10 cellular contexts compared by ENCODE assay signal in genomic region chr1:31007462-31007991, GRCh38. TPM values are rescaled to one million over a fixed set of nuclear protein-coding genes. Genes with fewer than 3 reads are reported as not detected.
DNase-seq lines count a peak whose midpoint lies in the region; TF ChIP-seq lines count a peak whose summit lies in the region.
"Had no signal": no experiment of that assay in that cellular context is flagged by ENCODE, and none has a peak within 500 bp of the region (broad histone marks: within the 10 kb centered on the region; RNA-seq: fewer than 3 reads in every experiment).

No MANE protein-coding gene starts in this region.

- H3K9me3 Mint-ChIP-seq in T-helper 1 cell treated with Interleukin-12 subunit alpha and Interleukin-12 subunit beta and Interleukin-4 antibody, amounts not matched to agents 30 μg/mL and 1 μg/mL, for 36 hours = no peaks in the 10 kb centered on the region
- H3K9me3 Mint-ChIP-seq: neural crest cell had no signal

- H3K4me3 Mint-ChIP-seq in T-helper 1 cell treated with Interleukin-12 subunit alpha and Interleukin-12 subunit beta and Interleukin-4 antibody, amounts not matched to agents 30 μg/mL and 1 μg/mL, for 36 hours = no peak overlapping the region
- H3K4me3 Mint-ChIP-seq: neural crest cell had no signal

- peaks cover 42% of the 10 kb centered on the region for H3K4me1 Mint-ChIP-seq in T-helper 1 cell treated with Interleukin-12 subunit alpha and Interleukin-12 subunit beta and Interleukin-4 antibody, amounts not matched to agents 30 μg/mL and 1 μg/mL, for 36 hours (ENCODE audit: low read depth)

- peaks cover 24% of the 10 kb centered on the region for H3K4me1 ChIP-seq in smooth muscle cell (ENCODE audit: low read depth)

- peaks cover 14% of the 10 kb centered on the region for H3K36me3 ChIP-seq in smooth muscle cell (ENCODE audit: low read depth)

- no peak overlapping the region for H2AFZ ChIP-seq in smooth muscle cell (ENCODE audit: low read depth)

- peaks cover 28% of the 10 kb centered on the region for H3F3A ChIP-seq in smooth muscle cell (ENCODE audit: low read depth)

- peaks cover 100% of the 10 kb centered on the region for H4K20me1 ChIP-seq in smooth muscle cell (ENCODE audit: low read depth)

- H3K9ac ChIP-seq in smooth muscle cell (ENCODE audit: low read depth) = peak overlapping the region; percentile 28

- H3K27me3 ChIP-seq in smooth muscle cell (ENCODE audit: low read depth) = no peaks in the 10 kb centered on the region

- H3K4me3 ChIP-seq in WI38 (ENCODE audit: low read depth, low read length) (peak overlapping the region; percentile 11), fibroblast of the aortic adventitia (ENCODE audit: low read depth, low read length) (no peak overlapping the region), smooth muscle cell (peak overlapping the region; percentile 1)

- TF ChIP-seq CTCF in WI38 (IDR thresholded peaks at IDR 0.05; ENCODE audit: low read depth, low read length) = no peak
- no peak for TF ChIP-seq CTCF in fibroblast of the aortic adventitia (IDR thresholded peaks at IDR 0.05; ENCODE audit: insufficient read depth, low read length)
- no peak for TF ChIP-seq CTCF in smooth muscle cell (IDR thresholded peaks at IDR 0.05; ENCODE audit: borderline replicate concordance, insufficient read depth, poor library complexity, severe bottlenecking)

- peaks cover 92% of the 10 kb centered on the region for H3K79me2 ChIP-seq in smooth muscle cell (ENCODE audit: low read depth)

- WGBS in smooth muscle cell (ENCODE audit: low lambda C conversion rate) = 12% methylated on average over 2 of the region's 2 CpGs

- H3K27ac Mint-ChIP-seq in T-helper 1 cell treated with Interleukin-12 subunit alpha and Interleukin-12 subunit beta and Interleukin-4 antibody, amounts not matched to agents 30 μg/mL and 1 μg/mL, for 36 hours = peak overlapping the region; percentile 38

- H3K27ac ChIP-seq in smooth muscle cell (ENCODE audit: low read depth) = peak overlapping the region; percentile 92
- H3K27ac ChIP-seq: 22Rv1 had no signal

- H3K27me3 Mint-ChIP-seq in T-helper 1 cell treated with Interleukin-12 subunit alpha and Interleukin-12 subunit beta and Interleukin-4 antibody, amounts not matched to agents 30 μg/mL and 1 μg/mL, for 36 hours (ENCODE audit: low read depth) = no peaks in the 10 kb centered on the region

- H3K4me2 ChIP-seq in smooth muscle cell = peak overlapping the region; percentile 56

- no peak for DNase-seq in T-helper 1 cell
- peak; percentile 90 for DNase-seq in fibroblast of the aortic adventitia (ENCODE audit: low read depth)
- DNase-seq in smooth muscle cell (lab: John Stamatoyannopoulos, UW; ENCODE audit: unreplicated experiment) = no peak
- no peak for DNase-seq in C1 segment of cervical spinal cord (lab: John Stamatoyannopoulos, UW)
- no peak for DNase-seq in NCI-H524 (lab: John Stamatoyannopoulos, UW)
- no peak for DNase-seq in T1000 (lab: John Stamatoyannopoulos, UW)

- peaks cover 25% of the 10 kb centered on the region for H3K36me3 Mint-ChIP-seq in T-helper 1 cell treated with Interleukin-12 subunit alpha and Interleukin-12 subunit beta and Interleukin-4 antibody, amounts not matched to agents 30 μg/mL and 1 μg/mL, for 36 hours (ENCODE audit: low read depth)

- H3K9me3 ChIP-seq in smooth muscle cell (replicated peaks; ENCODE audit: low read depth) = no peaks in the 10 kb centered on the region

RNA-seq across cellular contexts. Expression of gene PUM1, which starts 58.0 kb away (rescaled TPM):
- total RNA-seq in fibroblast of the aortic adventitia (ENCODE audit: low replicate concordance) (32.9 and 61.1 TPM in 2 replicates), smooth muscle cell (78.2 and 79.6 TPM in 2 replicates)
- polyA plus RNA-seq in smooth muscle cell = 49.0 and 54.0 TPM in 2 replicates
